Comparison of ENCODE assay signal across 10 cellular contexts in genomic region chr12:14957769-14958168, GRCh38. TPM values are rescaled to one million over a fixed set of nuclear protein-coding genes. Genes with fewer than 3 reads are reported as not detected.
A peak's percentile ranks its signal among the peaks of the same experiment; 100 is the strongest.
DNase-seq lines count a peak whose midpoint lies in the region; ATAC-seq, FAIRE-seq and TF ChIP-seq lines count a peak whose summit lies in the region.
"Had no signal": no experiment of that assay in that cellular context is flagged by ENCODE, and none has a peak within 500 bp of the region (broad histone marks: within the 10 kb centered on the region; RNA-seq: fewer than 3 reads in every experiment).

No MANE protein-coding gene starts in this region.

- DNase-seq in left ventricle myocardium inferior (no peak), Right ventricle myocardium superior (no peak), urothelium cell line (ENCODE audit: low spot score) (no peak), ecto neural progenitor cell (ENCODE audit: low spot score) (no peak), NCI-H82 treated with DMSO at 0.1 percent for 48 hours (lab: John Stamatoyannopoulos, UW; ENCODE audit: unreplicated experiment) (no peak), DMS79 treated with DMSO at 0.1 percent for 48 hours (lab: John Stamatoyannopoulos, UW) (no peak)
- no peak for DNase-seq in activated CD8-positive, alpha-beta T cell treated with anti-CD3 and anti-CD28 coated beads for 36 hours
- DNase-seq: islet precursor cell had no signal

- H3K9me3 ChIP-seq in left ventricle myocardium inferior (replicated peaks) (no peaks in the 10 kb centered on the region), mononuclear cell (ENCODE audit: low read depth, low read length) (no peaks in the 10 kb centered on the region)

- peaks cover 43% of the 10 kb centered on the region for H3K4me1 Mint-ChIP-seq in activated CD8-positive, alpha-beta T cell treated with anti-CD3 and anti-CD28 coated beads for 36 hours (ENCODE audit: low read depth)

- no peaks in the 10 kb centered on the region for H3K9me3 Mint-ChIP-seq in activated CD8-positive, alpha-beta T cell treated with anti-CD3 and anti-CD28 coated beads for 36 hours

- intact Hi-C loops in left ventricle myocardium inferior (cut with micrococcal nuclease) (loop anchor here (10.0 kb wide), 1 partner anchor 53 kb away; no protein-coding TSS in a partner anchor), Right ventricle myocardium superior (cut with DNase I) (no loop called here)
- intact Hi-C loops in activated CD8-positive, alpha-beta T cell treated with anti-CD3 and anti-CD28 coated beads for 36 hours (cut with micrococcal nuclease), result loop anchor here (10.0 kb wide), 1 partner anchor 563 kb away; no protein-coding TSS in a partner anchor

- peak overlapping the region; percentile 97 for H3K27ac Mint-ChIP-seq in activated CD8-positive, alpha-beta T cell treated with anti-CD3 and anti-CD28 coated beads for 36 hours

- ATAC-seq in Right ventricle myocardium superior (ENCODE audit: poor library complexity), result no peak
- ATAC-seq in activated CD8-positive, alpha-beta T cell treated with anti-CD3 and anti-CD28 coated beads for 36 hours, result no peak

- CTCF ChIA-PET in activated CD8-positive, alpha-beta T cell treated with anti-CD3 and anti-CD28 coated beads for 36 hours (lab: Charles Lee), result interaction anchor here (1.5 to 1.8 kb wide), 2 partner anchors 12 to 187 kb away, joined by 4 to 6 read pairs; no protein-coding TSS in a partner anchor

- H3K4me1 ChIP-seq in left ventricle myocardium inferior (peaks cover 99% of the 10 kb centered on the region), mononuclear cell (ENCODE audit: insufficient read depth, low read length) (peaks cover 66% of the 10 kb centered on the region)

- POLR2A ChIA-PET in activated CD8-positive, alpha-beta T cell treated with anti-CD3 and anti-CD28 coated beads for 36 hours (lab: Charles Lee), result interaction anchor here (0.6 to 7.2 kb wide), 5 partner anchors 9 to 187 kb away, joined by 3 to 41 read pairs (median 15); a partner anchor contains a TSS

- H3K36me3 ChIP-seq in left ventricle myocardium inferior, result no peaks in the 10 kb centered on the region

- H3K27ac ChIP-seq in left ventricle myocardium inferior (replicated peaks), result peak overlapping the region; percentile 92

- H3K27me3 Mint-ChIP-seq in activated CD8-positive, alpha-beta T cell treated with anti-CD3 and anti-CD28 coated beads for 36 hours, result no peaks in the 10 kb centered on the region

- H3K4me3 ChIP-seq in left ventricle myocardium inferior, result peak overlapping the region; percentile 66
- H3K4me3 ChIP-seq in mononuclear cell (ENCODE audit: low read length), result peak overlapping the region; percentile 96

- peaks cover 70% of the 10 kb centered on the region for H3K36me3 Mint-ChIP-seq in activated CD8-positive, alpha-beta T cell treated with anti-CD3 and anti-CD28 coated beads for 36 hours (ENCODE audit: low read depth)

- H3K27me3 ChIP-seq in left ventricle myocardium inferior (ENCODE audit: low read depth) (no peaks in the 10 kb centered on the region), mononuclear cell (ENCODE audit: insufficient read depth, low read length) (no peaks in the 10 kb centered on the region)

- no peak for TF ChIP-seq CTCF in left ventricle myocardium inferior (IDR thresholded peaks at IDR 0.05; ENCODE audit: borderline replicate concordance)
- TF ChIP-seq CTCF in activated CD8-positive, alpha-beta T cell treated with anti-CD3 and anti-CD28 coated beads for 36 hours (IDR thresholded peaks at IDR 0.05), result no peak

- peak overlapping the region; percentile 94 for H3K4me3 Mint-ChIP-seq in activated CD8-positive, alpha-beta T cell treated with anti-CD3 and anti-CD28 coated beads for 36 hours

- peak; percentile 30 for FAIRE-seq in urothelium cell line (lab: Jason Lieb, UNC)
- FAIRE-seq: RCC 7860 had no signal

RNA-seq across cellular contexts. Expression of gene ARHGDIB, which starts 3.6 kb away (rescaled TPM):
- total RNA-seq in left ventricle myocardium inferior, result 50.6 TPM
- 49.9 TPM for total RNA-seq in Right ventricle myocardium superior
- total RNA-seq in activated CD8-positive, alpha-beta T cell treated with anti-CD3 and anti-CD28 coated beads for 36 hours, result 100 to 1,000 TPM; 765 to 771 TPM
- total RNA-seq in mononuclear cell, result 1,170 TPM

RNA-seq across cellular contexts. Expression of gene PDE6H, which starts 15.1 kb away (rescaled TPM):
- total RNA-seq in left ventricle myocardium inferior (not detected), Right ventricle myocardium superior (not detected), mononuclear cell (3.9 TPM)
- total RNA-seq in activated CD8-positive, alpha-beta T cell treated with anti-CD3 and anti-CD28 coated beads for 36 hours, result not detected

RNA-seq across cellular contexts. Expression of gene ERP27, which starts 19.4 kb away (rescaled TPM):
- total RNA-seq in left ventricle myocardium inferior, result 0.14 TPM
- 0.24 TPM for total RNA-seq in Right ventricle myocardium superior
- total RNA-seq in activated CD8-positive, alpha-beta T cell treated with anti-CD3 and anti-CD28 coated beads for 36 hours, result 1 to 10 TPM; 2.3 to 3.4 TPM
- total RNA-seq in mononuclear cell, result 8.3 TPM

Comparison
In these comparisons a context has a peak if more than half of its experiments do, and no peak if none do; other contexts are left out.
1. RNA of gene ARHGDIB, which starts 3.6 kb away (total RNA-seq): 1,170 TPM in mononuclear cell (single experiment) and 765 to 771 TPM in activated CD8-positive, alpha-beta T cell treated with anti-CD3 and anti-CD28 coated beads for 36 hours; 50.6 TPM in left ventricle myocardium inferior (single experiment) and 49.9 TPM in Right ventricle myocardium superior (single experiment); every median in the first group is over 10 times any median in the second.